Comparison of ENCODE assay signal across 16 cellular contexts in genomic region chr12:84375472-84375871, GRCh38.
DNase-seq lines count a peak whose midpoint lies in the region; ATAC-seq, FAIRE-seq and TF ChIP-seq lines count a peak whose summit lies in the region.
"Had no signal": no experiment of that assay in that cellular context is flagged by ENCODE, and none has a peak within 500 bp of the region (broad histone marks: within the 10 kb centered on the region; RNA-seq: fewer than 3 reads in every experiment).

No MANE protein-coding gene starts in this region.

- FAIRE-seq in H54 (lab: Jason Lieb, UNC): peak; percentile 30

- DNase-seq in H54 (ENCODE audit: insufficient read length, low spot score) (no peak), fibroblast of lung (ENCODE audit: low read depth in 2 of 2) (peak; percentile 6 to 90), immature natural killer cell (no peak), NCI-H526 (lab: John Stamatoyannopoulos, UW) (no peak)
- DNase-seq in activated CD4-positive, CD25-positive, alpha-beta regulatory T cell (lab: John Stamatoyannopoulos, UW): no peak
- DNase-seq: C1 segment of cervical spinal cord, DMS 273 treated with DMSO at 0.1 percent for 48 hours, HCEC 1CT, NCI-H1417 treated with DMSO at 0.1 percent for 48 hours, NCI-H2029 treated with DMSO at 0.1 percent for 48 hours, NCI-H2227 treated with DMSO at 0.1 percent for 48 hours, NCI-H526 treated with DMSO at 0.1 percent for 48 hours, Peyer's patch, SHP77 had no signal

- H3K9me3 Mint-ChIP-seq in activated T-helper 17 cell treated with anti-CD3 and anti-CD28 coated beads, Interleukin-2, amount 50 U/mL, for 72 hours: peaks cover 7% of the 10 kb centered on the region
- H3K9me3 Mint-ChIP-seq in immature natural killer cell: peaks cover 5 to 24% (median 13%) of the 10 kb centered on the region in 6 donors

- H3K27ac ChIP-seq in fibroblast of lung (ENCODE audit: insufficient read depth, low read length): no peak overlapping the region
- H3K27ac ChIP-seq: Peyer's patch had no signal

- TF ChIP-seq POLR2A in H54 (IDR thresholded peaks at IDR 0.05; ENCODE audit: low read depth, low read length): no peak

- H3K4me1 ChIP-seq in fibroblast of lung (ENCODE audit: control insufficient read depth, extremely low read depth, insufficient read depth, low read length): no peaks in the 10 kb centered on the region
- H3K4me1 ChIP-seq: Peyer's patch had no signal

- TF ChIP-seq CTCF in fibroblast of lung (conservative IDR thresholded peaks at IDR 0.05 in 1 of 2, IDR thresholded peaks at IDR 0.05 in 1 of 2; ENCODE audit: low read depth in 1 of 2, low read length in 2 of 2): no peak

- H3K9ac ChIP-seq in fibroblast of lung (ENCODE audit: insufficient read depth, low read length): no peak overlapping the region

- no peaks in the 10 kb centered on the region for H3K9me3 ChIP-seq in fibroblast of lung (ENCODE audit: control insufficient read depth, insufficient read depth, low read depth, low read length)
- H3K9me3 ChIP-seq: Peyer's patch had no signal

- H2AFZ ChIP-seq in fibroblast of lung (ENCODE audit: low read length): no peak overlapping the region

- no peaks in the 10 kb centered on the region for H3K27me3 Mint-ChIP-seq in activated T-helper 17 cell treated with anti-CD3 and anti-CD28 coated beads, Interleukin-2, amount 50 U/mL, for 72 hours
- H3K27me3 Mint-ChIP-seq in immature natural killer cell (ENCODE audit: low read depth in 3 of 3): peaks cover 0 to 3% (median 0%) of the 10 kb centered on the region in 3 donors

- H3K4me3 ChIP-seq in fibroblast of lung (replicated peaks in 1 of 4; ENCODE audit: control extremely low read depth in 1 of 4, insufficient read depth in 1 of 4, low read depth in 3 of 4, low read length in 4 of 4): no peak overlapping the region
- H3K4me3 ChIP-seq: Peyer's patch had no signal

- H3K27me3 ChIP-seq in fibroblast of lung (ENCODE audit: control insufficient read depth, insufficient read depth, low read length): no peaks in the 10 kb centered on the region
- H3K27me3 ChIP-seq: Peyer's patch had no signal

- H3K36me3 ChIP-seq in fibroblast of lung (ENCODE audit: control insufficient read depth, insufficient read depth, low read length): no peaks in the 10 kb centered on the region
- H3K36me3 ChIP-seq: Peyer's patch had no signal

- H3K4me1 Mint-ChIP-seq in activated T-helper 17 cell treated with anti-CD3 and anti-CD28 coated beads, Interleukin-2, amount 50 U/mL, for 72 hours: no peaks in the 10 kb centered on the region
- no peaks in the 10 kb centered on the region for H3K4me1 Mint-ChIP-seq in immature natural killer cell

- H3K79me2 ChIP-seq in fibroblast of lung (ENCODE audit: control insufficient read depth, insufficient read depth, low read length): no peaks in the 10 kb centered on the region

- H3K4me2 ChIP-seq in fibroblast of lung (ENCODE audit: extremely low read depth, insufficient read depth, low read length): no peak overlapping the region

- H3K36me3 Mint-ChIP-seq in activated T-helper 17 cell treated with anti-CD3 and anti-CD28 coated beads, Interleukin-2, amount 50 U/mL, for 72 hours (ENCODE audit: low read depth): no peaks in the 10 kb centered on the region
- no peaks in the 10 kb centered on the region for H3K36me3 Mint-ChIP-seq in immature natural killer cell

- no peak overlapping the region for H3K27ac Mint-ChIP-seq in activated T-helper 17 cell treated with anti-CD3 and anti-CD28 coated beads, Interleukin-2, amount 50 U/mL, for 72 hours
- H3K27ac Mint-ChIP-seq in immature natural killer cell: no peak overlapping the region

- ATAC-seq in SK-N-SH treated with all-trans-retinoic acid at 6 μM for 48 hours: peak; percentile 72
- ATAC-seq in activated T-helper 17 cell treated with anti-CD3 and anti-CD28 coated beads, Interleukin-2, amount 50 U/mL, for 72 hours (replicated peaks): no peak

- no peaks in the 10 kb centered on the region for H4K20me1 ChIP-seq in fibroblast of lung (ENCODE audit: control insufficient read depth, extremely low read depth, insufficient read depth, low read length)

- no peak overlapping the region for H3K4me3 Mint-ChIP-seq in activated T-helper 17 cell treated with anti-CD3 and anti-CD28 coated beads, Interleukin-2, amount 50 U/mL, for 72 hours
- no peak overlapping the region for H3K4me3 Mint-ChIP-seq in immature natural killer cell

TF ChIP-seq in SK-N-SH treated with all-trans-retinoic acid at 6 μM for 48 hours, 23 proteins besides CTCF, POLR2A, EP300 and RAD21:
- TF ChIP-seq ISL1 (CRISPR knock-in tag; IDR thresholded peaks at IDR 0.05): peak; percentile 99
- 0 out of 2 replicates have a peak, but pooled peaks have one; percentile 70 for TF ChIP-seq POU6F1 (CRISPR knock-in tag; IDR thresholded peaks at IDR 0.05; ENCODE audit: borderline replicate concordance, low read depth)
- TF ChIP-seq TOX (CRISPR knock-in tag; IDR thresholded peaks at IDR 0.05; ENCODE audit: borderline replicate concordance): peak; percentile 78
- TF ChIP-seq CSRNP3 (CRISPR knock-in tag; IDR thresholded peaks at IDR 0.05): no peak
- TF ChIP-seq ZNF8 (CRISPR knock-in tag; IDR thresholded peaks at IDR 0.05): no peak

Comparison
In these comparisons a context has a peak if more than half of its experiments do, and no peak if none do; other contexts are left out.
1. DNase-seq: peak in fibroblast of lung (2 of 2); none in H54 (single experiment), immature natural killer cell (0 of 3), NCI-H526 (0 of 2) and activated CD4-positive, CD25-positive, alpha-beta regulatory T cell (0 of 4).